Comparison of ENCODE assay signal across 19 cellular contexts in the genomic region with DNA sequence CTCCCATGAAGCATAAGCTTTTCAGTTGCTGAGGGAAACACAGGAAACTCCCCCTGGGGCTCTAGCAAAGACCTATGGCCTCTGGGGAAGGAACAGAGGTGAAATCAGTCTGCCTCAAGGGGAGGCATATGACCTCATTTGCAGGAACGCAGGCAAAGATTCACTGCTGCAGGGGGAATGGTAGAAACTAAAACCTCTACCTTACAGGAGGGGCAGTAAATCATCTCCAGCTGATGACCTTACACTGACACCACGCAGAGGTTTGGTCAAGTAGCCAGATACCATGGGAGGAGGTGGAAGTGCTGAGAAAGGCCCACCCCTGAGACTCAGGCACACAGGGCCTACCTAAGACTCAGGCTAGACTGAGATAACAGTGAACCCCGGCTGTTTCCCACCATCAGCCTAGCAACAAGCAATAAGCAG.
DNase-seq lines count a peak whose midpoint lies in the region; ATAC-seq, FAIRE-seq and TF ChIP-seq lines count a peak whose summit lies in the region.
"Had no signal": no experiment of that assay in that cellular context is flagged by ENCODE, and none has a peak within 500 bp of the region (broad histone marks: within the 10 kb centered on the region; RNA-seq: fewer than 3 reads in every experiment).

No MANE protein-coding gene starts in this region.

- H3K9me3 ChIP-seq in K562 (replicated peaks; ENCODE audit: control insufficient read depth, insufficient read depth, low read depth, low read length) (no peaks in the 10 kb centered on the region), ascending aorta (no peaks in the 10 kb centered on the region)
- H3K9me3 ChIP-seq: HAP-1 had no signal

- H3K4me3 ChIP-seq in K562: no peak overlapping the region
- H3K4me3 ChIP-seq in ascending aorta: no peak overlapping the region
- H3K4me3 ChIP-seq: HAP-1 had no signal

- in situ Hi-C loops in K562 (cut with MboI): no loop called here

- peaks cover 71% of the 10 kb centered on the region for H3K36me3 Mint-ChIP-seq in activated naive CD8-positive, alpha-beta T cell treated with anti-CD3 and anti-CD28 coated beads for 36 hours
- H3K36me3 Mint-ChIP-seq in activated naive CD8-positive, alpha-beta T cell treated with anti-CD3 and anti-CD28 coated beads, Interleukin-2, amount 50 U/mL, for 24 hours (ENCODE audit: low read depth): peaks cover 84% of the 10 kb centered on the region
- peaks cover 19% of the 10 kb centered on the region for H3K36me3 Mint-ChIP-seq in natural killer cell treated with Interleukin-12 subunit alpha and Interleukin-12 subunit beta and Interleukin-15 and Interleukin-18, amount 100 ng/mL, for 72 hours
- peaks cover 8% of the 10 kb centered on the region for H3K36me3 Mint-ChIP-seq in osteocyte (ENCODE audit: unreplicated experiment)

- TF ChIP-seq CTCF in K562 (IDR thresholded peaks at IDR 0.05 in 2 of 3, conservative IDR thresholded peaks at IDR 0.05 in 1 of 3; ENCODE audit: insufficient read depth in 2 of 3, low read depth in 1 of 3, low read length in 3 of 3) (no peak), ascending aorta (IDR thresholded peaks at IDR 0.05) (no peak), osteocyte (IDR thresholded peaks at IDR 0.05) (no peak)

- H3K27me3 ChIP-seq in K562 (ENCODE audit: control insufficient read depth in 2 of 2, insufficient read depth in 2 of 2, low read length in 2 of 2) (no peaks in the 10 kb centered on the region), ascending aorta (no peaks in the 10 kb centered on the region)

- intact Hi-C loops in K562 (cut with micrococcal nuclease): no loop called here
- intact Hi-C loops in ascending aorta (cut with DNase I): no loop called here

- H3K4me3 Mint-ChIP-seq in activated naive CD8-positive, alpha-beta T cell treated with anti-CD3 and anti-CD28 coated beads for 36 hours: no peak overlapping the region
- H3K4me3 Mint-ChIP-seq in activated naive CD8-positive, alpha-beta T cell treated with anti-CD3 and anti-CD28 coated beads, Interleukin-2, amount 50 U/mL, for 24 hours: no peak overlapping the region
- no peak overlapping the region for H3K4me3 Mint-ChIP-seq in natural killer cell treated with Interleukin-12 subunit alpha and Interleukin-12 subunit beta and Interleukin-15 and Interleukin-18, amount 100 ng/mL, for 72 hours
- no peak overlapping the region for H3K4me3 Mint-ChIP-seq in osteocyte (ENCODE audit: unreplicated experiment)

- H3K36me3 ChIP-seq in K562 (ENCODE audit: control insufficient read depth, insufficient read depth, low read length): peaks cover 85% of the 10 kb centered on the region
- no peaks in the 10 kb centered on the region for H3K36me3 ChIP-seq in ascending aorta

- TF ChIP-seq POLR2A in K562 (conservative IDR thresholded peaks at IDR 0.05): no peak

- peaks cover 6% of the 10 kb centered on the region for H3K9me3 Mint-ChIP-seq in activated naive CD8-positive, alpha-beta T cell treated with anti-CD3 and anti-CD28 coated beads for 36 hours
- H3K9me3 Mint-ChIP-seq in activated naive CD8-positive, alpha-beta T cell treated with anti-CD3 and anti-CD28 coated beads, Interleukin-2, amount 50 U/mL, for 24 hours: peaks cover 5% of the 10 kb centered on the region
- H3K9me3 Mint-ChIP-seq in natural killer cell treated with Interleukin-12 subunit alpha and Interleukin-12 subunit beta and Interleukin-15 and Interleukin-18, amount 100 ng/mL, for 72 hours: no peaks in the 10 kb centered on the region
- peaks cover 4% of the 10 kb centered on the region for H3K9me3 Mint-ChIP-seq in osteocyte (ENCODE audit: unreplicated experiment)

- peak overlapping the region; percentile 55 for H3K27ac Mint-ChIP-seq in activated naive CD8-positive, alpha-beta T cell treated with anti-CD3 and anti-CD28 coated beads for 36 hours
- H3K27ac Mint-ChIP-seq in activated naive CD8-positive, alpha-beta T cell treated with anti-CD3 and anti-CD28 coated beads, Interleukin-2, amount 50 U/mL, for 24 hours: no peak overlapping the region
- no peak overlapping the region for H3K27ac Mint-ChIP-seq in natural killer cell treated with Interleukin-12 subunit alpha and Interleukin-12 subunit beta and Interleukin-15 and Interleukin-18, amount 100 ng/mL, for 72 hours
- no peak overlapping the region for H3K27ac Mint-ChIP-seq in osteocyte (ENCODE audit: unreplicated experiment)

- H3K4me1 Mint-ChIP-seq in activated naive CD8-positive, alpha-beta T cell treated with anti-CD3 and anti-CD28 coated beads for 36 hours: no peaks in the 10 kb centered on the region
- no peaks in the 10 kb centered on the region for H3K4me1 Mint-ChIP-seq in activated naive CD8-positive, alpha-beta T cell treated with anti-CD3 and anti-CD28 coated beads, Interleukin-2, amount 50 U/mL, for 24 hours
- peaks cover 0 to 5% of the 10 kb centered on the region in 2 donors for H3K4me1 Mint-ChIP-seq in natural killer cell treated with Interleukin-12 subunit alpha and Interleukin-12 subunit beta and Interleukin-15 and Interleukin-18, amount 100 ng/mL, for 72 hours (ENCODE audit: low read depth in 2 of 2)
- H3K4me1 Mint-ChIP-seq in osteocyte (ENCODE audit: unreplicated experiment): peaks cover 23% of the 10 kb centered on the region

- no peak overlapping the region for H2AFZ ChIP-seq in K562 (ENCODE audit: low read depth, low read length)
- H2AFZ ChIP-seq: parathyroid adenoma had no signal

- H3K27ac ChIP-seq in K562 (ENCODE audit: extremely low read depth, low read depth, low read length) (no peak overlapping the region), ascending aorta (no peak overlapping the region)
- H3K27ac ChIP-seq: parathyroid adenoma had no signal

- ATAC-seq in activated naive CD8-positive, alpha-beta T cell treated with anti-CD3 and anti-CD28 coated beads, Interleukin-2, amount 50 U/mL, for 24 hours: no peak
- ATAC-seq in HG02852 (IDR thresholded peaks at IDR 0.05; ENCODE audit: unreplicated experiment) (peak; percentile 29), K562 (peak; percentile 79)
- no peak for ATAC-seq in natural killer cell treated with Interleukin-12 subunit alpha and Interleukin-12 subunit beta and Interleukin-15 and Interleukin-18, amount 100 ng/mL, for 72 hours

- no peak overlapping the region for H3K9ac ChIP-seq in K562 (ENCODE audit: insufficient read depth in 1 of 2, low read depth in 2 of 2, low read length in 2 of 2)
- H3K9ac ChIP-seq: parathyroid adenoma had no signal

- H4K20me1 ChIP-seq in K562 (replicated peaks; ENCODE audit: control insufficient read depth, insufficient read depth, low read length): no peaks in the 10 kb centered on the region

- BruUV-seq in K562 (replicated peaks; lab: Mats Ljungman, UMichigan): no TSS peak

- FAIRE-seq in K562 (lab: Jason Lieb, UNC): no peak
- FAIRE-seq: A204.1, TTC549 had no signal

- DNase-seq in activated naive CD8-positive, alpha-beta T cell treated with anti-CD3 and anti-CD28 coated beads for 36 hours: no peak
- DNase-seq in activated naive CD8-positive, alpha-beta T cell treated with anti-CD3 and anti-CD28 coated beads, Interleukin-2, amount 50 U/mL, for 24 hours: no peak
- DNase-seq in K562 (ENCODE audit: extremely low read depth in 1 of 4, low spot score in 3 of 4): peak in 2 of 4 experiments; percentile 36 to 57
- no peak for DNase-seq in ascending aorta (ENCODE audit: low spot score in 2 of 2)
- no peak for DNase-seq in natural killer cell treated with Interleukin-12 subunit alpha and Interleukin-12 subunit beta and Interleukin-15 and Interleukin-18, amount 100 ng/mL, for 72 hours (ENCODE audit: low spot score)
- DNase-seq in osteocyte (ENCODE audit: extremely low spot score, unreplicated experiment): no peak
- no peak for DNase-seq in dermis blood vessel endothelial cell
- DNase-seq: activated CD8-positive, alpha-beta memory T cell treated with anti-CD3 and anti-CD28 coated beads, Interleukin-2, amount 50 U/mL, for 4 hours; amniotic stem cell; Calu3; effector CD4-positive, alpha-beta T cell; NCI-H1048; NCI-H510A treated with DMSO at 0.1 percent for 48 hours; stimulated activated CD4-positive, alpha-beta T cell treated with anti-CD3 and anti-CD28 coated beads, Interleukin-2, amount 100 ng/mL, for 48 hours had no signal

- no peak for TF ChIP-seq EP300 in K562 (IDR thresholded peaks at IDR 0.05; ENCODE audit: low read length)

- POLR2A ChIA-PET in K562 (lab: Yijun Ruan, JAX): interaction anchor here (1.1 kb wide), 1 partner anchor 10 kb away, joined by 4 read pairs; no protein-coding TSS in a partner anchor

- no peaks in the 10 kb centered on the region for H3K27me3 Mint-ChIP-seq in activated naive CD8-positive, alpha-beta T cell treated with anti-CD3 and anti-CD28 coated beads for 36 hours
- H3K27me3 Mint-ChIP-seq in activated naive CD8-positive, alpha-beta T cell treated with anti-CD3 and anti-CD28 coated beads, Interleukin-2, amount 50 U/mL, for 24 hours: no peaks in the 10 kb centered on the region
- H3K27me3 Mint-ChIP-seq in natural killer cell treated with Interleukin-12 subunit alpha and Interleukin-12 subunit beta and Interleukin-15 and Interleukin-18, amount 100 ng/mL, for 72 hours: no peaks in the 10 kb centered on the region
- no peaks in the 10 kb centered on the region for H3K27me3 Mint-ChIP-seq in osteocyte (ENCODE audit: unreplicated experiment)

- 31% methylated on average over 3 of the region's 3 CpGs for WGBS in K562 (ENCODE audit: insufficient coverage, low coverage, missing lambda C conversion rate)

- no peak for TF ChIP-seq RAD21 in K562 (CRISPR knock-in tag; conservative IDR thresholded peaks at IDR 0.05 in 1 of 2, IDR thresholded peaks at IDR 0.05 in 1 of 2)

- peaks cover 0 to 5% of the 10 kb centered on the region in 2 experiments; a peak in 1 of 5 replicates for H3K4me1 ChIP-seq in K562 (replicated peaks in 1 of 2; ENCODE audit: control insufficient read depth in 2 of 2, insufficient read depth in 2 of 2, low read length in 2 of 2)
- H3K4me1 ChIP-seq in ascending aorta: no peaks in the 10 kb centered on the region
- H3K4me1 ChIP-seq: parathyroid adenoma had no signal

- H3K79me2 ChIP-seq in K562 (ENCODE audit: control insufficient read depth, insufficient read depth, low read length): no peaks in the 10 kb centered on the region
- H3K79me2 ChIP-seq: parathyroid adenoma had no signal

- H3K9me1 ChIP-seq in K562 (ENCODE audit: control insufficient read depth, insufficient read depth, low read length): no peaks in the 10 kb centered on the region

- CTCF ChIA-PET in K562 (lab: Yijun Ruan, JAX; ENCODE audit: low intra/inter-chr PET ratio): no interaction called here

- H3K4me2 ChIP-seq in K562 (ENCODE audit: insufficient read depth, low read length): no peak overlapping the region

TF ChIP-seq in K562, 482 proteins besides CTCF, POLR2A, EP300 and RAD21 (continues in another document):
- no peak for TF ChIP-seq ATF7 (IDR thresholded peaks at IDR 0.05)
- TF ChIP-seq, protein P1, sequence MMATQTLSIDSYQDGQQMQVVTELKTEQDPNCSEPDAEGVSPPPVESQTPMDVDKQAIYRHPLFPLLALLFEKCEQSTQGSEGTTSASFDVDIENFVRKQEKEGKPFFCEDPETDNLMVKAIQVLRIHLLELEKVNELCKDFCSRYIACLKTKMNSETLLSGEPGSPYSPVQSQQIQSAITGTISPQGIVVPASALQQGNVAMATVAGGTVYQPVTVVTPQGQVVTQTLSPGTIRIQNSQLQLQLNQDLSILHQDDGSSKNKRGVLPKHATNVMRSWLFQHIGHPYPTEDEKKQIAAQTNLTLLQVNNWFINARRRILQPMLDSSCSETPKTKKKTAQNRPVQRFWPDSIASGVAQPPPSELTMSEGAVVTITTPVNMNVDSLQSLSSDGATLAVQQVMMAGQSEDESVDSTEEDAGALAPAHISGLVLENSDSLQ (IDR thresholded peaks at IDR 0.05): peak; percentile 80
- no peak for TF ChIP-seq TAF9B (IDR thresholded peaks at IDR 0.05; ENCODE audit: partially characterized antibody)

Comparison
In these comparisons a context has a peak if more than half of its experiments do, and no peak if none do; other contexts are left out.
1. ATAC-seq: peak in HG02852 (single experiment) and K562 (single experiment); none in activated naive CD8-positive, alpha-beta T cell treated with anti-CD3 and anti-CD28 coated beads, Interleukin-2, amount 50 U/mL, for 24 hours (single experiment) and natural killer cell treated with Interleukin-12 subunit alpha and Interleukin-12 subunit beta and Interleukin-15 and Interleukin-18, amount 100 ng/mL, for 72 hours (0 of 2).